Comparison of ENCODE assay signal across 20 cellular contexts in genomic region chrX:136049608-136050007, GRCh38.
"Had no signal": no experiment of that assay in that cellular context is flagged by ENCODE, and none has a peak within 500 bp of the region (broad histone marks: within the 10 kb centered on the region; RNA-seq: fewer than 3 reads in every experiment).

No MANE protein-coding gene starts in this region.

- H3K4me2 ChIP-seq: KMS-11 had no signal

- H3K4me3 ChIP-seq: K562, SJCRH30 had no signal

- H3K9me3 ChIP-seq: SJCRH30 had no signal

- H3K36me3 ChIP-seq: SJCRH30 had no signal

- H3K4me1 ChIP-seq: SJCRH30 had no signal

- ATAC-seq: K562, SK-N-SH treated with all-trans-retinoic acid at 6 μM for 48 hours had no signal

- H3K27me3 ChIP-seq: SJCRH30 had no signal

- DNase-seq: Kasumi-1, MM.1S, NCI-H1092 treated with DMSO at 0.1 percent for 48 hours, NCI-H1436, NCI-H187, NCI-H2029, NCI-H2081 treated with DMSO at 0.1 percent for 48 hours, NCI-H2171, NCI-H226, NCI-H446, NCI-H510A, NCI-H524 treated with DMSO at 0.1 percent for 48 hours, NCI-H69, NCI-H774, SHP77 treated with DMSO at 0.1 percent for 48 hours, SJCRH30 had no signal

- H3K9ac ChIP-seq: KMS-11 had no signal

- H3K27ac ChIP-seq: KMS-11, RWPE1, SJCRH30 had no signal
